Comparison of ENCODE assay signal across 33 cellular contexts in the genomic region with DNA sequence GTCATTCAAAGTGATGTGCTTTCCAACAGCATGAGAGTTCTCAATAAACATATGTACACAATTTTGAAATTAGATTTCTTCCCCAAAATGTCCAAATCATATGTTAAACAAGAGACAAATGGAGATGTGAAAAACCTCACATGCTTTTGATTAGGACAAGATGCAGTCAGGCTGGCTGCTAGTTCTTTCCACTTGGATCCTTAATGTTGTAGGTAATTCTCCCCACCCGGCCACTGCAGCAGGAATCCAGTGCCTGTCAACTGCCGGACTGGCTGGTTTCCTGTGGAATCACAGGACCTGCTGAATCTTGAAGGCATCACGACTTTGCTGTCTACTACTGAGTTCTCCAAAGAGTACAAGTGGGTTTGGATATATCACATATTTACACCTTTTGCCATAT.
A peak's percentile ranks its signal among the peaks of the same experiment; 100 is the strongest.
DNase-seq lines count a peak whose midpoint lies in the region; ATAC-seq and TF ChIP-seq lines count a peak whose summit lies in the region.
"Had no signal": no experiment of that assay in that cellular context is flagged by ENCODE, and none has a peak within 500 bp of the region (broad histone marks: within the 10 kb centered on the region; RNA-seq: fewer than 3 reads in every experiment).

No MANE protein-coding gene starts in this region.

- POLR2A ChIA-PET in MCF 10A (lab: Yijun Ruan, JAX) = interaction anchor here (1.0 to 2.7 kb wide), 7 partner anchors 10 to 79 kb away, joined by 4 to 33 read pairs (median 9); no protein-coding TSS in a partner anchor

- H3K4me1 Mint-ChIP-seq in MCF 10A (ENCODE audit: insufficient read depth, unreplicated experiment) = peaks cover 56% of the 10 kb centered on the region
- peaks cover 42% of the 10 kb centered on the region for H3K4me1 Mint-ChIP-seq in activated naive CD8-positive, alpha-beta T cell treated with anti-CD3 and anti-CD28 coated beads, Interleukin-2, amount 50 U/mL, for 24 hours

- no peak overlapping the region for H3K4me3 Mint-ChIP-seq in MCF 10A (ENCODE audit: unreplicated experiment)
- H3K4me3 Mint-ChIP-seq in activated naive CD8-positive, alpha-beta T cell treated with anti-CD3 and anti-CD28 coated beads, Interleukin-2, amount 50 U/mL, for 24 hours = no peak overlapping the region

- H3K36me3 ChIP-seq in breast epithelium (no peaks in the 10 kb centered on the region), hepatocyte (replicated peaks; ENCODE audit: insufficient read depth, low read depth) (no peaks in the 10 kb centered on the region)
- H3K36me3 ChIP-seq: BE2C, cardiac muscle cell, colonic mucosa, esophagus squamous epithelium, neutrophil, sigmoid colon, thoracic aorta, uterus had no signal

- H3K9me2 ChIP-seq in hepatocyte (replicated peaks; ENCODE audit: insufficient read depth) = no peaks in the 10 kb centered on the region

- no peaks in the 10 kb centered on the region for H3K79me2 ChIP-seq in hepatocyte

- H3K9me3 Mint-ChIP-seq in MCF 10A (ENCODE audit: unreplicated experiment) = no peaks in the 10 kb centered on the region
- H3K9me3 Mint-ChIP-seq in activated naive CD8-positive, alpha-beta T cell treated with anti-CD3 and anti-CD28 coated beads, Interleukin-2, amount 50 U/mL, for 24 hours = no peaks in the 10 kb centered on the region

- peak overlapping the region in 1 of 2 donors; percentile 27 for H3K27ac ChIP-seq in breast epithelium
- H3K27ac ChIP-seq in hepatocyte = peak overlapping the region; percentile 38
- H3K27ac ChIP-seq: cardiac muscle cell, colonic mucosa, esophagus squamous epithelium, HL-60, neutrophil, psoas muscle, RWPE1, sigmoid colon, SK-N-MC, thoracic aorta, uterus, VCaP had no signal

- DNase-seq in MCF 10A (ENCODE audit: unreplicated experiment) (no peak), breast epithelium (ENCODE audit: low spot score in 2 of 2) (no peak), hepatocyte (ENCODE audit: low spot score) (no peak), GM20000 (ENCODE audit: low spot score) (no peak), amygdala (lab: John Stamatoyannopoulos, UW) (no peak)
- DNase-seq in activated naive CD8-positive, alpha-beta T cell treated with anti-CD3 and anti-CD28 coated beads, Interleukin-2, amount 50 U/mL, for 24 hours = no peak
- DNase-seq: activated T-cell treated with anti-CD3 and anti-CD28 coated beads, Interleukin-2, amount 50 U/mL, for 48 hours; amniotic stem cell; BE2C; colonic mucosa; effector memory CD4-positive, alpha-beta T cell; esophagus squamous epithelium; GDM1; Karpas-422; left ventricle myocardium superior; MV-4-11; NCI-H1436 treated with DMSO at 0.1 percent for 48 hours; NCI-H2107; NCI-H446; NCI-H774; psoas muscle; sigmoid colon; stimulated activated naive CD4-positive, alpha-beta T cell; uterus had no signal

- 67% methylated on average over 3 of the region's 3 CpGs for WGBS in hepatocyte (ENCODE audit: low lambda C conversion rate, missing lambda C conversion rate)

- H3K27me3 ChIP-seq in breast epithelium (no peaks in the 10 kb centered on the region), hepatocyte (no peaks in the 10 kb centered on the region)
- H3K27me3 ChIP-seq: BE2C, cardiac muscle cell, colonic mucosa, esophagus squamous epithelium, neutrophil, sigmoid colon, uterus had no signal

- H2AFZ ChIP-seq in hepatocyte = no peak overlapping the region

- H3K9me3 ChIP-seq in breast epithelium (no peaks in the 10 kb centered on the region), hepatocyte (ENCODE audit: low read depth) (no peaks in the 10 kb centered on the region)
- H3K9me3 ChIP-seq: BE2C, colonic mucosa, esophagus squamous epithelium, neutrophil, psoas muscle, sigmoid colon, thoracic aorta, uterus had no signal

- H3K4me1 ChIP-seq in breast epithelium = no peaks in the 10 kb centered on the region
- H3K4me1 ChIP-seq in hepatocyte (ENCODE audit: insufficient read depth) = peaks cover 9% of the 10 kb centered on the region
- H3K4me1 ChIP-seq: BE2C, colonic mucosa, uterus had no signal

- H3K4me2 ChIP-seq in hepatocyte = no peak overlapping the region

- H3K4me3 ChIP-seq in breast epithelium (no peak overlapping the region), hepatocyte (no peak overlapping the region)
- H3K4me3 ChIP-seq: cardiac muscle cell, colonic mucosa, esophagus squamous epithelium, psoas muscle, sigmoid colon, SK-N-MC, thoracic aorta, uterus had no signal

- intact Hi-C loops in MCF 10A (cut with micrococcal nuclease) (no loop called here), breast epithelium (cut with DNase I; ENCODE audit: low total_unique reads) (no loop called here)

- no peaks in the 10 kb centered on the region for H3K36me3 Mint-ChIP-seq in MCF 10A (ENCODE audit: insufficient read depth, unreplicated experiment)
- H3K36me3 Mint-ChIP-seq in activated naive CD8-positive, alpha-beta T cell treated with anti-CD3 and anti-CD28 coated beads, Interleukin-2, amount 50 U/mL, for 24 hours (ENCODE audit: low read depth) = no peaks in the 10 kb centered on the region

- TF ChIP-seq CTCF in MCF 10A (IDR thresholded peaks at IDR 0.05; ENCODE audit: unreplicated experiment) (no peak), breast epithelium (IDR thresholded peaks at IDR 0.05) (no peak), hepatocyte (IDR thresholded peaks at IDR 0.05; ENCODE audit: poor library complexity) (no peak), GM20000 (IDR thresholded peaks at IDR 0.05; ENCODE audit: extremely low read depth, missing control alignments) (no peak)

- no peaks in the 10 kb centered on the region for H3K27me3 Mint-ChIP-seq in MCF 10A (ENCODE audit: insufficient read depth, unreplicated experiment)
- H3K27me3 Mint-ChIP-seq in activated naive CD8-positive, alpha-beta T cell treated with anti-CD3 and anti-CD28 coated beads, Interleukin-2, amount 50 U/mL, for 24 hours = peaks cover 10% of the 10 kb centered on the region

- H3K27ac Mint-ChIP-seq in MCF 10A (ENCODE audit: low read depth, unreplicated experiment) = peak overlapping the region; percentile 77
- H3K27ac Mint-ChIP-seq in activated naive CD8-positive, alpha-beta T cell treated with anti-CD3 and anti-CD28 coated beads, Interleukin-2, amount 50 U/mL, for 24 hours = peak overlapping the region; percentile 80

- ATAC-seq in activated naive CD8-positive, alpha-beta T cell treated with anti-CD3 and anti-CD28 coated beads, Interleukin-2, amount 50 U/mL, for 24 hours = no peak
- ATAC-seq in GM18505 (IDR thresholded peaks at IDR 0.05; ENCODE audit: unreplicated experiment) (no peak), HG03159 (IDR thresholded peaks at IDR 0.05; ENCODE audit: unreplicated experiment) (no peak)
- ATAC-seq: left ventricle myocardium superior had no signal

- CTCF ChIA-PET in MCF 10A (lab: Yijun Ruan, JAX) = interaction anchor here (2.2 kb wide), 1 partner anchor 31 kb away, joined by 6 read pairs; no protein-coding TSS in a partner anchor

- TF ChIP-seq POLR2A in breast epithelium (IDR thresholded peaks at IDR 0.05) = no peak
- TF ChIP-seq POLR2A in GM18505 (IDR thresholded peaks at IDR 0.05; ENCODE audit: borderline replicate concordance, extremely low read depth, insufficient read depth, insufficient read length) = no peak

- no peaks in the 10 kb centered on the region for H4K20me1 ChIP-seq in hepatocyte (ENCODE audit: insufficient read depth, poor library complexity, severe bottlenecking)

- BruUV-seq in MCF 10A (replicated peaks; lab: Mats Ljungman, UMichigan) = no TSS peak
